ENCODE assay signal across 2 cellular contexts in the genomic region with DNA sequence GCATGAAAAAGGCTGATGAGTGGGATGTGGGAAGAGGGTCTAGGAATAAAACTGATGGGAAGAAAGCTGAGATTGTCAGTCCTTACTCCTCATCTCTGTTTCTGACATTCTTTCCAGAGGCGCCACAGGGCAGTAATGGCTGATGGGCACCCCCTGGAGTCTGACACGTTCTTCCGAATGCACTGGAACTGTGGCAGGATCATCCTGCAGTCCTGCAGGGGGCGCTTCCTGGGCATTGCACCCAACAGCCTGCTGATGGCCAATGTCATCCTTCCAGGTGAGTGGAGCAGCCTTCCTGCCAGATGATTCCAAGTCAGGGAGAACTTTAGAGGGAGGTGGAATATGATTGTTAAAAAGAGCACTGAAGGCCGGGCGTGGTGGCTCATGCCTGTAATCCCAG.
TF ChIP-seq lines count a peak whose summit lies in the region.

No MANE protein-coding gene starts in this region.

TF ChIP-seq in HEK293T, 16 proteins besides CTCF, POLR2A, EP300 and RAD21:
- TF ChIP-seq FOXK2 (IDR thresholded peaks at IDR 0.05) (no peak), SP1 (IDR thresholded peaks at IDR 0.05) (no peak), ELF4 (IDR thresholded peaks at IDR 0.05) (no peak), L3MBTL2 (conservative IDR thresholded peaks at IDR 0.05) (no peak), LEF1 (IDR thresholded peaks at IDR 0.05; ENCODE audit: borderline replicate concordance) (no peak), ARNT (IDR thresholded peaks at IDR 0.05) (no peak)

TF ChIP-seq in H1, 55 proteins besides CTCF, POLR2A, EP300 and RAD21:
- TF ChIP-seq SIN3A (conservative IDR thresholded peaks at IDR 0.05 in 1 of 2, IDR thresholded peaks at IDR 0.05 in 1 of 2; ENCODE audit: low read depth in 1 of 2, low read length in 2 of 2): 0 out of 4 replicates have a peak, but pooled peaks of 1 of the 2 experiments have one; percentile 37
- TF ChIP-seq YY1 (IDR thresholded peaks at IDR 0.05; ENCODE audit: low read depth, low read length): peak; percentile 93
- no peak for TF ChIP-seq GTF2F1 (IDR thresholded peaks at IDR 0.05; ENCODE audit: borderline replicate concordance, low read depth, low read length)
- TF ChIP-seq FOSL1 (IDR thresholded peaks at IDR 0.05; ENCODE audit: insufficient read depth, low read depth, low read length): no peak
- TF ChIP-seq NANOG (IDR thresholded peaks at IDR 0.05; ENCODE audit: insufficient read depth, low read depth, low read length, poor library complexity, severe bottlenecking): peak; percentile 89
- TF ChIP-seq CREB1 (IDR thresholded peaks at IDR 0.05): peak; percentile 59; the same call in 1 of the 2 replicates
- TF ChIP-seq, protein P1, sequence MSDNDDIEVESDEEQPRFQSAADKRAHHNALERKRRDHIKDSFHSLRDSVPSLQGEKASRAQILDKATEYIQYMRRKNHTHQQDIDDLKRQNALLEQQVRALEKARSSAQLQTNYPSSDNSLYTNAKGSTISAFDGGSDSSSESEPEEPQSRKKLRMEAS (IDR thresholded peaks at IDR 0.05): peak; percentile 56
- TF ChIP-seq TEAD4 (IDR thresholded peaks at IDR 0.05; ENCODE audit: low read depth, low read length): peak; percentile 65; the same call in 1 of the 2 replicates
